Comparison of ENCODE assay signal across 8 cellular contexts in the genomic region with DNA sequence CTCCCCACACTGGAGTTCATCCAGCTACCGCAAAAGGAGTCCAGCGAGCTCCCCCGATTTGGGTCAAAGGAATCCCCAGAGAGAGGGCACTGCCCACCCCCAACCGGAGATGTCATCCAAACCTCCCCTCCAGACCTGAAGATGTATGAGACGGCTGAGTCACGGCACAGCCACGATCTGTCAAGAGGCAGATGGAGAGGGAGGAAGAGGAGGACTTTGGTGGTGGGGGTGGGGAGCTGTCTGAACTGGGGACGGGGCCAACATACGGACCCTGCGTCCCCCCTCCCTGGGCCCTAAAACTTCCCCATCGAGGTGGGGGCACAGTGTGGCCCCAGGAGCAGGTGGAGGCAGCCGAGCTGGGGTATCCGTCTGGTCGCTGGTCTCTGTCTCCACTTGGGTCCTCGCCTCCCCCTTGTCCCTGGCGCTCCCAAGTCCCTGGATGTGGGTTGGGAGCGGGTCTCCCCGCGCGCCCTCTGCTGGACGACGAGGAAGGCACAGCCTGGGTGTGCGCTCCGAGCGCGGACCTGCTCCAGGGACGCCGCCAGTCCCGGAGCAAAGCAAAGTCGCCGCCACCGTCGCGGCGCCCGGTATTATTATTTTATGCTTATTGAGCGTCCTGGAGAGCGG. TPM values are rescaled to one million over a fixed set of nuclear protein-coding genes. Genes with fewer than 3 reads are reported as not detected.
DNase-seq lines count a peak whose midpoint lies in the region; ATAC-seq and TF ChIP-seq lines count a peak whose summit lies in the region.

No MANE protein-coding gene starts in this region.

- H3K9me3 ChIP-seq in neural cell (ENCODE audit: low read length), result no peaks in the 10 kb centered on the region

- no peaks in the 10 kb centered on the region for H3K79me2 ChIP-seq in neural cell (replicated peaks; ENCODE audit: insufficient read depth, low read length)

- H3K27me3 ChIP-seq in foreskin keratinocyte (peaks cover 80% of the 10 kb centered on the region), neural cell (ENCODE audit: insufficient read depth, low read depth, low read length) (peaks cover 95% of the 10 kb centered on the region)

- no peaks in the 10 kb centered on the region for H3K36me3 ChIP-seq in neural cell (ENCODE audit: insufficient read depth, low read length)

- peak; percentile 85 for TF ChIP-seq CTCF in foreskin keratinocyte (conservative IDR thresholded peaks at IDR 0.05)
- peak; percentile 91 for TF ChIP-seq CTCF in neural cell (IDR thresholded peaks at IDR 0.05; ENCODE audit: poor library complexity, severe bottlenecking)

- ATAC-seq in foreskin keratinocyte (peak; percentile 71), HG03097 (IDR thresholded peaks at IDR 0.05; ENCODE audit: low FRiP score, unreplicated experiment) (no peak), GM18861 (IDR thresholded peaks at IDR 0.05; ENCODE audit: unreplicated experiment) (no peak)

- H3K27ac ChIP-seq in foreskin keratinocyte (no peak overlapping the region), neural cell (ENCODE audit: low read length) (no peak overlapping the region)

- H3K4me2 ChIP-seq in neural cell (ENCODE audit: low read length), result no peak overlapping the region

- H3K9me2 ChIP-seq in neural cell (ENCODE audit: insufficient read depth, low read length), result no peaks in the 10 kb centered on the region

- H3K9ac ChIP-seq in neural cell (ENCODE audit: low read length), result no peak overlapping the region

- peak; percentile 62 for TF ChIP-seq RAD21 in neural cell (conservative IDR thresholded peaks at IDR 0.05)

- no peaks in the 10 kb centered on the region for H3K4me1 ChIP-seq in foreskin keratinocyte

- peak overlapping the region; percentile 60 for H3K4me3 ChIP-seq in neural cell (ENCODE audit: low read length)

- H2AFZ ChIP-seq in neural cell (ENCODE audit: low read depth, low read length), result no peak overlapping the region

- TF ChIP-seq EP300 in neural cell (conservative IDR thresholded peaks at IDR 0.05; ENCODE audit: poor library complexity, severe bottlenecking), result no peak

- H3F3A ChIP-seq in neural cell (ENCODE audit: insufficient read depth, low read length, poor library complexity, severe bottlenecking), result peaks cover 5% of the 10 kb centered on the region

- peak; percentile 85 for DNase-seq in DMS53 (lab: John Stamatoyannopoulos, UW)
- peak; percentile 75 for DNase-seq in HT-29 (ENCODE audit: low spot score)
- DNase-seq in activated effector memory CD4-positive, alpha-beta T cell treated with anti-CD3 and anti-CD28 coated beads, Interleukin-2, amount 50 U/mL, for 16 hours, result peak; percentile 86
- peak in 1 of 2 donors; percentile 42 for DNase-seq in foreskin keratinocyte

- no peaks in the 10 kb centered on the region for H4K20me1 ChIP-seq in neural cell (ENCODE audit: insufficient read depth)

TF ChIP-seq in PFSK-1, 5 proteins besides CTCF, POLR2A, EP300 and RAD21:
- TF ChIP-seq SIN3A (IDR thresholded peaks at IDR 0.05; ENCODE audit: borderline replicate concordance, insufficient read depth, low read length), result 0 out of 2 replicates have a peak, but pooled peaks have one; percentile 37
- no peak for TF ChIP-seq POLR2AphosphoS5 (IDR thresholded peaks at IDR 0.05; ENCODE audit: low read depth, low read length)
- no peak for TF ChIP-seq FOXP2 (optimal IDR thresholded peaks at IDR 0.05; ENCODE audit: borderline replicate concordance, extremely low read depth, extremely low read length, insufficient read depth)
TF ChIP-seq in PFSK-1: peak in this region for 1.

TF ChIP-seq in neural cell, 6 proteins besides CTCF, POLR2A, EP300 and RAD21:
- no peak for TF ChIP-seq TAF1 (IDR thresholded peaks at IDR 0.05; ENCODE audit: low read depth)
- TF ChIP-seq SMC3 (conservative IDR thresholded peaks at IDR 0.05; ENCODE audit: poor library complexity), result peak; percentile 81
- TF ChIP-seq, protein P1, sequence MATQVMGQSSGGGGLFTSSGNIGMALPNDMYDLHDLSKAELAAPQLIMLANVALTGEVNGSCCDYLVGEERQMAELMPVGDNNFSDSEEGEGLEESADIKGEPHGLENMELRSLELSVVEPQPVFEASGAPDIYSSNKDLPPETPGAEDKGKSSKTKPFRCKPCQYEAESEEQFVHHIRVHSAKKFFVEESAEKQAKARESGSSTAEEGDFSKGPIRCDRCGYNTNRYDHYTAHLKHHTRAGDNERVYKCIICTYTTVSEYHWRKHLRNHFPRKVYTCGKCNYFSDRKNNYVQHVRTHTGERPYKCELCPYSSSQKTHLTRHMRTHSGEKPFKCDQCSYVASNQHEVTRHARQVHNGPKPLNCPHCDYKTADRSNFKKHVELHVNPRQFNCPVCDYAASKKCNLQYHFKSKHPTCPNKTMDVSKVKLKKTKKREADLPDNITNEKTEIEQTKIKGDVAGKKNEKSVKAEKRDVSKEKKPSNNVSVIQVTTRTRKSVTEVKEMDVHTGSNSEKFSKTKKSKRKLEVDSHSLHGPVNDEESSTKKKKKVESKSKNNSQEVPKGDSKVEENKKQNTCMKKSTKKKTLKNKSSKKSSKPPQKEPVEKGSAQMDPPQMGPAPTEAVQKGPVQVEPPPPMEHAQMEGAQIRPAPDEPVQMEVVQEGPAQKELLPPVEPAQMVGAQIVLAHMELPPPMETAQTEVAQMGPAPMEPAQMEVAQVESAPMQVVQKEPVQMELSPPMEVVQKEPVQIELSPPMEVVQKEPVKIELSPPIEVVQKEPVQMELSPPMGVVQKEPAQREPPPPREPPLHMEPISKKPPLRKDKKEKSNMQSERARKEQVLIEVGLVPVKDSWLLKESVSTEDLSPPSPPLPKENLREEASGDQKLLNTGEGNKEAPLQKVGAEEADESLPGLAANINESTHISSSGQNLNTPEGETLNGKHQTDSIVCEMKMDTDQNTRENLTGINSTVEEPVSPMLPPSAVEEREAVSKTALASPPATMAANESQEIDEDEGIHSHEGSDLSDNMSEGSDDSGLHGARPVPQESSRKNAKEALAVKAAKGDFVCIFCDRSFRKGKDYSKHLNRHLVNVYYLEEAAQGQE (IDR thresholded peaks at IDR 0.05; ENCODE audit: borderline replicate concordance), result peak; percentile 15

RNA-seq across cellular contexts. Expression of a gene that starts 3.8 kb away (rescaled TPM):
- total RNA-seq in HT-29 (2014; rRNA removed; shearing (Covaris generic)), result 0.16 and 0.36 TPM in 2 replicates
- 2.0 TPM for polyA plus RNA-seq in PFSK-1 (2012; ENCODE audit: insufficient read length, low read depth)
- total RNA-seq in foreskin keratinocyte, result 0.28 and 0.58 TPM in 2 replicates
- polyA plus RNA-seq in foreskin keratinocyte (0.31 and 0.47 TPM in 2 replicates), neural cell (3.4 and 4.7 TPM in 2 replicates)
- 4.9 and 8.0 TPM in 2 replicates for polyA minus RNA-seq in neural cell

RNA-seq across cellular contexts. Expression of a gene that starts 20.8 kb away (rescaled TPM):
- total RNA-seq in HT-29 (2014; rRNA removed; shearing (Covaris generic)), result 239 and 271 TPM in 2 replicates
- 368 TPM for polyA plus RNA-seq in PFSK-1 (2012; ENCODE audit: insufficient read length, low read depth)
- 231 and 249 TPM in 2 replicates for total RNA-seq in foreskin keratinocyte
- polyA plus RNA-seq in foreskin keratinocyte (286 and 295 TPM in 2 replicates), neural cell (359 and 408 TPM in 2 replicates)
- 80.1 and 87.2 TPM in 2 replicates for polyA minus RNA-seq in neural cell

RNA-seq across cellular contexts. Expression of a gene that starts 43.8 kb away (rescaled TPM):
- 81.1 and 107 TPM in 2 replicates for total RNA-seq in HT-29 (2014; rRNA removed; shearing (Covaris generic))
- polyA plus RNA-seq in PFSK-1 (2012; ENCODE audit: insufficient read length, low read depth), result 100 TPM
- 94.7 and 97.5 TPM in 2 replicates for total RNA-seq in foreskin keratinocyte
- polyA plus RNA-seq in foreskin keratinocyte (97.5 and 102 TPM in 2 replicates), neural cell (63.3 and 95.8 TPM in 2 replicates)
- polyA minus RNA-seq in neural cell, result 49.4 and 50.4 TPM in 2 replicates
